1 cellular context compared by ENCODE assay signal in the genomic region with DNA sequence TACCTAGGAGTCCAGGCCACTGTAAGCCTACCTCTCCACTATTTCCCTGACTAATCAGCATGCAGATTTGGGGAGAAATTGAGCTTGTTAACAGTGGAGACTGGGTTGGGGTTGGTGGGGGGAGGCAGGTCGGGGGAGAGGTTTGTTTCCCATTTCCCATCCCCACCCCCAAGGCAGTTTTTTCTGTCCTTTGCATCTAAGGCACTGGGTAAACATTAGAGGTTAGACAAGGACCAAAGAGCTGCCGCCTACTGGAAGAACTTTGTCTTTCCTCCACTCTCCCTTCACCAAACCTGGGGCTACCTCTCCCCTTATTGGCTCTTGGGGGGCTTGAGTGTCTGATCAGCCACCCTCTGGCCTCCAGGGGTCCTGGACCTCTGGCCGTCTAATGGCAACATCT.
TF ChIP-seq lines count a peak whose summit lies in the region.

No MANE protein-coding gene starts in this region.

TF ChIP-seq in HCT116, 20 proteins besides CTCF, POLR2A, EP300 and RAD21 (continued from another document):
- TF ChIP-seq, protein P1, sequence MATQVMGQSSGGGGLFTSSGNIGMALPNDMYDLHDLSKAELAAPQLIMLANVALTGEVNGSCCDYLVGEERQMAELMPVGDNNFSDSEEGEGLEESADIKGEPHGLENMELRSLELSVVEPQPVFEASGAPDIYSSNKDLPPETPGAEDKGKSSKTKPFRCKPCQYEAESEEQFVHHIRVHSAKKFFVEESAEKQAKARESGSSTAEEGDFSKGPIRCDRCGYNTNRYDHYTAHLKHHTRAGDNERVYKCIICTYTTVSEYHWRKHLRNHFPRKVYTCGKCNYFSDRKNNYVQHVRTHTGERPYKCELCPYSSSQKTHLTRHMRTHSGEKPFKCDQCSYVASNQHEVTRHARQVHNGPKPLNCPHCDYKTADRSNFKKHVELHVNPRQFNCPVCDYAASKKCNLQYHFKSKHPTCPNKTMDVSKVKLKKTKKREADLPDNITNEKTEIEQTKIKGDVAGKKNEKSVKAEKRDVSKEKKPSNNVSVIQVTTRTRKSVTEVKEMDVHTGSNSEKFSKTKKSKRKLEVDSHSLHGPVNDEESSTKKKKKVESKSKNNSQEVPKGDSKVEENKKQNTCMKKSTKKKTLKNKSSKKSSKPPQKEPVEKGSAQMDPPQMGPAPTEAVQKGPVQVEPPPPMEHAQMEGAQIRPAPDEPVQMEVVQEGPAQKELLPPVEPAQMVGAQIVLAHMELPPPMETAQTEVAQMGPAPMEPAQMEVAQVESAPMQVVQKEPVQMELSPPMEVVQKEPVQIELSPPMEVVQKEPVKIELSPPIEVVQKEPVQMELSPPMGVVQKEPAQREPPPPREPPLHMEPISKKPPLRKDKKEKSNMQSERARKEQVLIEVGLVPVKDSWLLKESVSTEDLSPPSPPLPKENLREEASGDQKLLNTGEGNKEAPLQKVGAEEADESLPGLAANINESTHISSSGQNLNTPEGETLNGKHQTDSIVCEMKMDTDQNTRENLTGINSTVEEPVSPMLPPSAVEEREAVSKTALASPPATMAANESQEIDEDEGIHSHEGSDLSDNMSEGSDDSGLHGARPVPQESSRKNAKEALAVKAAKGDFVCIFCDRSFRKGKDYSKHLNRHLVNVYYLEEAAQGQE (IDR thresholded peaks at IDR 0.05; ENCODE audit: low read depth) = no peak
- TF ChIP-seq EZH2 (IDR thresholded peaks at IDR 0.05) (no peak), TCF7L2 (IDR thresholded peaks at IDR 0.05; ENCODE audit: borderline replicate concordance, extremely low read depth, insufficient read depth, insufficient read length) (no peak), CEBPB (IDR thresholded peaks at IDR 0.05; ENCODE audit: low read depth) (no peak), YY1 (IDR thresholded peaks at IDR 0.05; ENCODE audit: extremely low read depth, insufficient replicate concordance, low read depth, low read length) (no peak), CBX3 (IDR thresholded peaks at IDR 0.05; ENCODE audit: low read depth) (no peak)
- TF ChIP-seq, protein P2, sequence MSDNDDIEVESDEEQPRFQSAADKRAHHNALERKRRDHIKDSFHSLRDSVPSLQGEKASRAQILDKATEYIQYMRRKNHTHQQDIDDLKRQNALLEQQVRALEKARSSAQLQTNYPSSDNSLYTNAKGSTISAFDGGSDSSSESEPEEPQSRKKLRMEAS (IDR thresholded peaks at IDR 0.05) = no peak
